ENCODE assay signal across 30 cellular contexts in genomic region chr15:40739854-40740253, GRCh38. TPM values are rescaled to one million over a fixed set of nuclear protein-coding genes. Genes with fewer than 3 reads are reported as not detected.
A peak's percentile ranks its signal among the peaks of the same experiment; 100 is the strongest.
DNase-seq lines count a peak whose midpoint lies in the region; ATAC-seq, FAIRE-seq and TF ChIP-seq lines count a peak whose summit lies in the region.
"Had no signal": no experiment of that assay in that cellular context is flagged by ENCODE, and none has a peak within 500 bp of the region (broad histone marks: within the 10 kb centered on the region; RNA-seq: fewer than 3 reads in every experiment).

No MANE protein-coding gene starts in this region.

- H4K8ac ChIP-seq in H1 (ENCODE audit: extremely low read depth, insufficient read depth, low read length) = no peak overlapping the region

- ATAC-seq in naive thymus-derived CD8-positive, alpha-beta T cell = no peak
- ATAC-seq: CD8-positive, alpha-beta T cell; stimulated activated naive CD8-positive, alpha-beta T cell treated with anti-CD3 and anti-CD28 coated beads, Interleukin-15, amount 100 ng/mL, for 72 hours; T-cell had no signal

- H3K27me3 Mint-ChIP-seq in nephron progenitor cell (ENCODE audit: low read depth, poor library complexity) = peaks cover 5% of the 10 kb centered on the region
- H3K27me3 Mint-ChIP-seq in immature natural killer cell (ENCODE audit: low read depth in 3 of 3) = peaks cover 3 to 6% (median 3%) of the 10 kb centered on the region in 3 donors
- no peaks in the 10 kb centered on the region for H3K27me3 Mint-ChIP-seq in naive thymus-derived CD8-positive, alpha-beta T cell
- H3K27me3 Mint-ChIP-seq: stimulated activated naive CD8-positive, alpha-beta T cell treated with anti-CD3 and anti-CD28 coated beads, Interleukin-15, amount 100 ng/mL, for 72 hours; T-cell had no signal

- H3K4me1 ChIP-seq in NT2/D1 (ENCODE audit: insufficient read depth, insufficient read length) = peaks cover 8% of the 10 kb centered on the region
- peaks cover 12 to 20% (median 17%) of the 10 kb centered on the region in 4 experiments for H3K4me1 ChIP-seq in H1 (replicated peaks in 1 of 4; ENCODE audit: control insufficient read depth in 3 of 4, insufficient read depth in 4 of 4, low read length in 3 of 4)
- H3K4me1 ChIP-seq: tibial artery had no signal

- H3K4me3 Mint-ChIP-seq in nephron progenitor cell = no peak overlapping the region
- H3K4me3 Mint-ChIP-seq in immature natural killer cell = no peak overlapping the region
- H3K4me3 Mint-ChIP-seq in naive thymus-derived CD8-positive, alpha-beta T cell = no peak overlapping the region
- H3K4me3 Mint-ChIP-seq: CD8-positive, alpha-beta T cell; HFFc6; stimulated activated naive CD8-positive, alpha-beta T cell treated with anti-CD3 and anti-CD28 coated beads, Interleukin-15, amount 100 ng/mL, for 72 hours; T-cell had no signal

- H4K5ac ChIP-seq in H1 (ENCODE audit: insufficient read length, low read depth, low read length) = no peak overlapping the region

- H2BK5ac ChIP-seq in H1 (ENCODE audit: low read depth, low read length) = 0 out of 2 replicates have a peak overlapping the region, but pooled peaks have one; percentile 46

- H3K4me1 Mint-ChIP-seq in nephron progenitor cell (peaks cover 32% of the 10 kb centered on the region), immature natural killer cell (peaks cover 32 to 33% of the 10 kb centered on the region in 2 donors)
- H3K4me1 Mint-ChIP-seq in naive thymus-derived CD8-positive, alpha-beta T cell = peaks cover 0 to 19% (median 4%) of the 10 kb centered on the region in 4 donors

- no peak overlapping the region for H3K23ac ChIP-seq in H1 (ENCODE audit: insufficient read length)

- CTCF ChIA-PET in H1 (lab: Charles Lee; ENCODE audit: partially characterized antibody) = interaction anchor here (0.6 to 4.2 kb wide), 27 partner anchors 9 to 504 kb away, joined by 3 to 22 read pairs (median 4); partner anchors contain the start of genes DLL4, RAD51 and VPS18

- H3K27ac ChIP-seq in H1 (ENCODE audit: low read depth, low read length) = peak overlapping the region; percentile 30
- H3K27ac ChIP-seq: dorsolateral prefrontal cortex, tibial artery had no signal

- peak overlapping the region; percentile 23 to 31; a peak in 1 of 4 replicates for H3K4me2 ChIP-seq in H1 (ENCODE audit: insufficient read depth in 1 of 2, low read depth in 2 of 2, low read length in 2 of 2)

- TF ChIP-seq CTCF in H1 (IDR thresholded peaks at IDR 0.05; ENCODE audit: control extremely low read depth in 1 of 3, insufficient read depth in 1 of 3, low read depth in 1 of 3, low read length in 3 of 3) = peak; percentile 6 to 61 (median 37)
- TF ChIP-seq CTCF in nephron progenitor cell (IDR thresholded peaks at IDR 0.05) = no peak

- no peaks in the 10 kb centered on the region for H3K79me1 ChIP-seq in H1 (ENCODE audit: low read depth, low read length)

- H3K9me3 Mint-ChIP-seq in nephron progenitor cell (no peaks in the 10 kb centered on the region), immature natural killer cell (no peaks in the 10 kb centered on the region)
- H3K9me3 Mint-ChIP-seq in naive thymus-derived CD8-positive, alpha-beta T cell = no peaks in the 10 kb centered on the region
- H3K9me3 Mint-ChIP-seq: CD8-positive, alpha-beta T cell; HFFc6; stimulated activated naive CD8-positive, alpha-beta T cell treated with anti-CD3 and anti-CD28 coated beads, Interleukin-15, amount 100 ng/mL, for 72 hours; T-cell had no signal

- H3K9me3 ChIP-seq in NT2/D1 (ENCODE audit: insufficient read depth, low read length) (no peaks in the 10 kb centered on the region), H1 (ENCODE audit: insufficient read depth in 2 of 2, low read depth in 1 of 2, low read length in 1 of 2) (no peaks in the 10 kb centered on the region)
- H3K9me3 ChIP-seq: tibial artery had no signal

- H2AK5ac ChIP-seq in H1 (ENCODE audit: low read depth, low read length) = no peak overlapping the region

- DNase-seq in H7 = peak; percentile 48
- no peak for DNase-seq in NT2/D1 (ENCODE audit: low read depth, low spot score)
- no peak for DNase-seq in H1 (ENCODE audit: low read depth in 1 of 2, low spot score in 2 of 2)
- DNase-seq in nephron progenitor cell = no peak
- no peak for DNase-seq in medulla oblongata (ENCODE audit: extremely low spot score)
- DNase-seq in NCI-H2227 treated with DMSO at 0.1 percent for 48 hours (lab: John Stamatoyannopoulos, UW) = no peak
- no peak for DNase-seq in immature natural killer cell
- no peak for DNase-seq in naive thymus-derived CD8-positive, alpha-beta T cell
- DNase-seq: activated CD4-positive, alpha-beta T cell treated with anti-CD3 and anti-CD28 coated beads for 48 hours; CD8-positive, alpha-beta T cell; dorsolateral prefrontal cortex; foreskin melanocyte; HFFc6; hippocampal formation; kidney glomerular epithelial cell; NCI-H1048; NCI-H1930; NCI-H226; NCI-H748 treated with DMSO at 0.1 percent for 48 hours; retina; SHP77 treated with DMSO at 0.1 percent for 48 hours; stimulated activated CD4-positive, alpha-beta T cell treated with anti-CD3 and anti-CD28 coated beads, Interleukin-12 subunit alpha, Interleukin-12 subunit beta, amount 100 ng/mL, for 4 hours; stimulated activated CD4-positive, alpha-beta T cell treated with anti-CD3 and anti-CD28 coated beads, Interleukin-4, amount 100 ng/mL, for 4 hours; stimulated activated naive CD8-positive, alpha-beta T cell treated with anti-CD3 and anti-CD28 coated beads, Interleukin-15, amount 100 ng/mL, for 72 hours; T-cell; tibial artery had no signal

- H3K27me3 ChIP-seq in H7 (ENCODE audit: control insufficient read depth, insufficient read depth, low read length) (no peaks in the 10 kb centered on the region), NT2/D1 (ENCODE audit: insufficient read depth, insufficient read length) (no peaks in the 10 kb centered on the region), H1 (replicated peaks in 1 of 4; ENCODE audit: control insufficient read depth in 3 of 4, extremely low read depth in 1 of 4, insufficient read depth in 3 of 4, low read length in 3 of 4) (no peaks in the 10 kb centered on the region)
- H3K27me3 ChIP-seq: dorsolateral prefrontal cortex, tibial artery had no signal

- H3K36me3 ChIP-seq in H7 (replicated peaks; ENCODE audit: control insufficient read depth, insufficient read depth, low read length) (peaks cover 8% of the 10 kb centered on the region), NT2/D1 (ENCODE audit: insufficient read depth, insufficient read length, low read length) (peaks cover 69% of the 10 kb centered on the region), H1 (ENCODE audit: control insufficient read depth in 2 of 4, insufficient read depth in 4 of 4, low read length in 3 of 4) (peaks cover 3 to 27% (median 20%) of the 10 kb centered on the region in 4 experiments; a peak in 6 of 8 replicates)

- peak overlapping the region; percentile 98 for H3K27ac Mint-ChIP-seq in nephron progenitor cell
- peak overlapping the region in 2 of 6 donors; percentile 19 to 45 for H3K27ac Mint-ChIP-seq in immature natural killer cell
- H3K27ac Mint-ChIP-seq in naive thymus-derived CD8-positive, alpha-beta T cell = peak overlapping the region in 2 of 10 donors; percentile 13 to 52
- H3K27ac Mint-ChIP-seq: CD8-positive, alpha-beta T cell; HFFc6; T-cell had no signal

- FAIRE-seq in H1 (lab: Jason Lieb, UNC) = no peak
- FAIRE-seq: HTR-8/SVneo, TTC549 had no signal

- no peak overlapping the region for H3K14ac ChIP-seq in H1 (ENCODE audit: insufficient read length)

- H2BK120ac ChIP-seq in H1 (replicated peaks; ENCODE audit: low read depth, low read length) = no peak overlapping the region

- H3K36me3 Mint-ChIP-seq in nephron progenitor cell (ENCODE audit: low read depth) (peaks cover 32% of the 10 kb centered on the region), immature natural killer cell (peaks cover 6 to 63% (median 21%) of the 10 kb centered on the region in 3 donors)
- peaks cover 0 to 80% (median 10%) of the 10 kb centered on the region in 3 donors for H3K36me3 Mint-ChIP-seq in naive thymus-derived CD8-positive, alpha-beta T cell

- no peak overlapping the region for H4K91ac ChIP-seq in H1 (replicated peaks; ENCODE audit: insufficient read length, low read length)

- H2BK15ac ChIP-seq in H1 (ENCODE audit: low read length) = no peak overlapping the region

- H2BK20ac ChIP-seq in H1 (ENCODE audit: low read length) = no peak overlapping the region

- H3K4ac ChIP-seq in H1 (replicated peaks; ENCODE audit: insufficient read length, low read depth, low read length) = no peak overlapping the region

- H3K18ac ChIP-seq in H1 (ENCODE audit: extremely low read depth, low read length) = no peak overlapping the region

- no peak for TF ChIP-seq POLR2A in H1 (IDR thresholded peaks at IDR 0.05; ENCODE audit: control extremely low read depth in 1 of 2, low read depth in 2 of 2, low read length in 2 of 2)

- H3K9ac ChIP-seq in NT2/D1 (ENCODE audit: insufficient read length, low read depth) (peak overlapping the region; percentile 11), H1 (replicated peaks in 1 of 4; ENCODE audit: extremely low read depth in 1 of 4, low read depth in 3 of 4, low read length in 3 of 4) (no peak overlapping the region)

- WGBS in H1 (ENCODE audit: extremely low coverage in 1 of 2, insufficient coverage in 1 of 2, insufficient read length in 1 of 2, insufficient replicate concordance in 2 of 2, low coverage in 1 of 2, low lambda C conversion rate in 2 of 2, missing lambda C conversion rate in 1 of 2), 2 experiments = 85% methylated on average over 2 of the region's 2 CpGs; no CpG with 5 or more reads in 1 of the 2 experiments

- H4K20me1 ChIP-seq in H1 (replicated peaks in 1 of 2; ENCODE audit: control insufficient read depth in 1 of 2, insufficient read depth in 2 of 2, low read length in 2 of 2) = peaks cover 0 to 1% of the 10 kb centered on the region in 2 experiments

- POLR2A ChIA-PET in H1 (lab: Charles Lee; ENCODE audit: partially characterized antibody) = interaction anchor here (0.7 to 2.3 kb wide), 14 partner anchors 8 to 154 kb away, joined by 3 to 9 read pairs (median 4); partner anchors contain the start of genes GCHFR, RAD51 and VPS18
- POLR2A ChIA-PET in naive thymus-derived CD8-positive, alpha-beta T cell (lab: Charles Lee) = no interaction called here

- H3K79me2 ChIP-seq in H1 (ENCODE audit: control insufficient read depth in 1 of 2, insufficient read depth in 2 of 2, low read length in 2 of 2) = no peaks in the 10 kb centered on the region

- H3K4me3 ChIP-seq in H7 (ENCODE audit: insufficient read depth, low read depth, low read length) (no peak overlapping the region), NT2/D1 (ENCODE audit: insufficient read length, low read depth) (no peak overlapping the region), H1 (ENCODE audit: extremely low read depth in 1 of 4, insufficient read depth in 2 of 4, low read depth in 3 of 4, low read length in 4 of 4) (no peak overlapping the region)
- H3K4me3 ChIP-seq: dorsolateral prefrontal cortex, tibial artery had no signal

- H2AFZ ChIP-seq in H1 (ENCODE audit: low read length) = no peak overlapping the region

- no peak for TF ChIP-seq EP300 in H1 (IDR thresholded peaks at IDR 0.05; ENCODE audit: borderline replicate concordance in 1 of 2, low read depth in 2 of 2, low read length in 2 of 2)

- no peaks in the 10 kb centered on the region for H3K23me2 ChIP-seq in H1 (ENCODE audit: low read depth, low read length)

- peak; percentile 32 to 50; a peak in 3 of 4 replicates for TF ChIP-seq RAD21 in H1 (IDR thresholded peaks at IDR 0.05 in 1 of 2, conservative IDR thresholded peaks at IDR 0.05 in 1 of 2; ENCODE audit: low read depth in 2 of 2, low read length in 2 of 2)

- no peak overlapping the region for H3K56ac ChIP-seq in H1 (replicated peaks; ENCODE audit: insufficient read length, low read depth, low read length)

- H2BK12ac ChIP-seq in H1 (ENCODE audit: low read depth, low read length) = no peak overlapping the region

RNA-seq across cellular contexts. Expression of gene RMDN3, which starts 15.2 kb away (rescaled TPM):
- 9.6 and 14.2 TPM in 2 replicates for total RNA-seq in H7 (2014; rRNA removed; shearing (Covaris generic))
- 24.1 and 25.0 TPM in 2 replicates for total RNA-seq in H1 (2021; fragmentation: NEBNext Ultra II Directional; extraction: Animal tissue kit (Norgen Biotek cat#: 25700))
- polyA plus RNA-seq in H1 (2011; rRNA removed) (10.8 and 13.8 TPM in 2 replicates), immature natural killer cell (100 to 1,000 TPM in 2 of 3 donors, 10 to 100 TPM in 1; 44.6 to 118 (median 110) TPM)
- polyA plus RNA-seq in H1 (2011; cell fraction: cytosol; rRNA removed) = 20.3 TPM
- polyA plus RNA-seq in H1 (2011; cell fraction: nucleus; rRNA removed) = 13.7 TPM
- polyA plus RNA-seq in H1 (2012, experiment 1 of 2) = 15.4 to 21.6 TPM (median 20.6 TPM) in 4 replicates
- polyA plus RNA-seq in H1 (2012, experiment 2 of 2) = 8.8 TPM
- 15.6 TPM for polyA plus RNA-seq in H1 (2013, experiment 1 of 2)
- 17.2 TPM for polyA plus RNA-seq in H1 (2013, experiment 2 of 2)
- 7.7 and 9.4 TPM in 2 replicates for polyA minus RNA-seq in H1 (2011; rRNA and poly(A)+ RNA removed)
- 9.2 TPM for polyA minus RNA-seq in H1 (2011; cell fraction: cytosol; rRNA and poly(A)+ RNA removed)
- 7.6 TPM for polyA minus RNA-seq in H1 (2011; cell fraction: nucleus; rRNA and poly(A)+ RNA removed)
- total RNA-seq in naive thymus-derived CD8-positive, alpha-beta T cell = 10 to 100 TPM; 18.2 to 19.1 TPM
- polyA plus RNA-seq in naive thymus-derived CD8-positive, alpha-beta T cell = 10 to 100 TPM; 13.4 to 19.4 (median 16.8) TPM

RNA-seq across cellular contexts. Expression of gene GCHFR, which starts 24.0 kb away (rescaled TPM):
- 58.3 and 60.9 TPM in 2 replicates for total RNA-seq in H7 (2014; rRNA removed; shearing (Covaris generic))
- total RNA-seq in H1 (2021; fragmentation: NEBNext Ultra II Directional; extraction: Animal tissue kit (Norgen Biotek cat#: 25700)) = 22.7 and 25.9 TPM in 2 replicates
- polyA plus RNA-seq in H1 (2011; rRNA removed) (81.5 and 102 TPM in 2 replicates), immature natural killer cell (100 to 1,000 TPM; 183 to 303 (median 230) TPM)
- 59.2 TPM for polyA plus RNA-seq in H1 (2011; cell fraction: cytosol; rRNA removed)
- 56.4 TPM for polyA plus RNA-seq in H1 (2011; cell fraction: nucleus; rRNA removed)
- polyA plus RNA-seq in H1 (2012, experiment 1 of 2) = 21.1 to 35.2 TPM (median 30.6 TPM) in 4 replicates
- polyA plus RNA-seq in H1 (2012, experiment 2 of 2) = 35.5 TPM
- 29.6 TPM for polyA plus RNA-seq in H1 (2013, experiment 1 of 2)
- 28.9 TPM for polyA plus RNA-seq in H1 (2013, experiment 2 of 2)
- polyA minus RNA-seq in H1 (2011; rRNA and poly(A)+ RNA removed) = 8.3 and 8.8 TPM in 2 replicates
- 14.4 TPM for polyA minus RNA-seq in H1 (2011; cell fraction: cytosol; rRNA and poly(A)+ RNA removed)
- polyA minus RNA-seq in H1 (2011; cell fraction: nucleus; rRNA and poly(A)+ RNA removed) = 17.8 TPM
- 10 to 100 TPM; 17.8 to 19.4 TPM for total RNA-seq in naive thymus-derived CD8-positive, alpha-beta T cell
- 10 to 100 TPM; 46.5 to 53.9 (median 50.6) TPM for polyA plus RNA-seq in naive thymus-derived CD8-positive, alpha-beta T cell

RNA-seq across cellular contexts. Expression of gene C15orf62, which starts 29.9 kb away (rescaled TPM):
- 0.31 and 0.48 TPM in 2 replicates for total RNA-seq in H7 (2014; rRNA removed; shearing (Covaris generic))
- 0.56 and 0.57 TPM in 2 replicates for total RNA-seq in H1 (2021; fragmentation: NEBNext Ultra II Directional; extraction: Animal tissue kit (Norgen Biotek cat#: 25700))
- polyA plus RNA-seq in H1 (2011; rRNA removed) (0.06 and 0.19 TPM in 2 replicates), immature natural killer cell (under 1 TPM in 2 of 3 donors, not detected in 1; 0.08 to 0.12 TPM)
- polyA plus RNA-seq in H1 (2011; cell fraction: cytosol; rRNA removed) = 0.09 TPM
- polyA plus RNA-seq in H1 (2011; cell fraction: nucleus; rRNA removed) = 0.19 TPM
- polyA plus RNA-seq in H1 (2012, experiment 1 of 2) = 0.75 to 1.7 TPM (median 1.1 TPM) in 4 replicates
- polyA plus RNA-seq in H1 (2012, experiment 2 of 2) = 0.87 TPM
- polyA plus RNA-seq in H1 (2013, experiment 1 of 2) = 0.20 TPM
- 0.24 TPM for polyA plus RNA-seq in H1 (2013, experiment 2 of 2)
- polyA minus RNA-seq in H1 (2011; rRNA and poly(A)+ RNA removed) = 0.13 TPM in 1 of 2 replicates, not detected in the other
- polyA minus RNA-seq in H1 (2011; cell fraction: cytosol; rRNA and poly(A)+ RNA removed) = not detected
- polyA minus RNA-seq in H1 (2011; cell fraction: nucleus; rRNA and poly(A)+ RNA removed) = 0.80 TPM
- 1 to 10 TPM; 2.0 to 2.2 TPM for total RNA-seq in naive thymus-derived CD8-positive, alpha-beta T cell
- under 1 TPM in 1 of 3 donors, not detected in 2; 0.40 TPM for polyA plus RNA-seq in naive thymus-derived CD8-positive, alpha-beta T cell
- total RNA-seq: cardiac septum, LHCN-M2 had no signal

RNA-seq across cellular contexts. Expression of gene RAD51, which starts 44.9 kb away (rescaled TPM):
- 14.2 and 16.1 TPM in 2 replicates for total RNA-seq in H7 (2014; rRNA removed; shearing (Covaris generic))
- 41.6 and 42.4 TPM in 2 replicates for total RNA-seq in H1 (2021; fragmentation: NEBNext Ultra II Directional; extraction: Animal tissue kit (Norgen Biotek cat#: 25700))
- polyA plus RNA-seq in H1 (2011; rRNA removed) (25.2 and 32.2 TPM in 2 replicates), immature natural killer cell (1 to 10 TPM; 2.6 to 7.5 (median 4.7) TPM)
- 30.9 TPM for polyA plus RNA-seq in H1 (2011; cell fraction: cytosol; rRNA removed)
- 24.2 TPM for polyA plus RNA-seq in H1 (2011; cell fraction: nucleus; rRNA removed)
- 33.8 to 46.3 TPM (median 41.0 TPM) in 4 replicates for polyA plus RNA-seq in H1 (2012, experiment 1 of 2)
- 9.7 TPM for polyA plus RNA-seq in H1 (2012, experiment 2 of 2)
- polyA plus RNA-seq in H1 (2013, experiment 1 of 2) = 14.0 TPM
- 12.9 TPM for polyA plus RNA-seq in H1 (2013, experiment 2 of 2)
- polyA minus RNA-seq in H1 (2011; rRNA and poly(A)+ RNA removed) = 46.5 and 51.4 TPM in 2 replicates
- polyA minus RNA-seq in H1 (2011; cell fraction: cytosol; rRNA and poly(A)+ RNA removed) = 21.7 TPM
- 21.8 TPM for polyA minus RNA-seq in H1 (2011; cell fraction: nucleus; rRNA and poly(A)+ RNA removed)
- total RNA-seq in naive thymus-derived CD8-positive, alpha-beta T cell = 1 to 10 TPM in 1 of 2 experiments, under 1 TPM in 1; 0.69 to 1.1 TPM
- polyA plus RNA-seq in naive thymus-derived CD8-positive, alpha-beta T cell = under 1 TPM in 1 of 3 donors, not detected in 2; 0.46 TPM
